Comparison of ENCODE assay signal across 18 cellular contexts in genomic region chr5:157059891-157060290, GRCh38. TPM values are rescaled to one million over a fixed set of nuclear protein-coding genes. Genes with fewer than 3 reads are reported as not detected.
DNase-seq lines count a peak whose midpoint lies in the region; ATAC-seq and TF ChIP-seq lines count a peak whose summit lies in the region.
"Had no signal": no experiment of that assay in that cellular context is flagged by ENCODE, and none has a peak within 500 bp of the region (broad histone marks: within the 10 kb centered on the region; RNA-seq: fewer than 3 reads in every experiment).

No MANE protein-coding gene starts in this region.

- no peak for TF ChIP-seq CTCF in AG09309 (IDR thresholded peaks at IDR 0.05; ENCODE audit: control insufficient read depth, insufficient read depth, low read depth, low read length, missing control alignments)
- TF ChIP-seq CTCF in PC-3 (conservative IDR thresholded peaks at IDR 0.05; ENCODE audit: low read depth, low read length) = no peak
- no peak for TF ChIP-seq CTCF in hepatocyte (IDR thresholded peaks at IDR 0.05; ENCODE audit: poor library complexity)
- TF ChIP-seq CTCF in nephron (IDR thresholded peaks at IDR 0.05; ENCODE audit: unreplicated experiment in 3 of 3) = no peak
- no peak for TF ChIP-seq CTCF in stomach (IDR thresholded peaks at IDR 0.05)
- TF ChIP-seq CTCF in natural killer cell (IDR thresholded peaks at IDR 0.05) = no peak

- H3K36me3 Mint-ChIP-seq in nephron (ENCODE audit: low read depth) (no peaks in the 10 kb centered on the region), natural killer cell (no peaks in the 10 kb centered on the region)

- POLR2A ChIA-PET in PC-3 (lab: Charles Lee; ENCODE audit: unreplicated experiment) = no interaction called here

- H4K20me1 ChIP-seq in PC-3 (ENCODE audit: low read length) = no peaks in the 10 kb centered on the region
- no peaks in the 10 kb centered on the region for H4K20me1 ChIP-seq in hepatocyte (ENCODE audit: insufficient read depth, poor library complexity, severe bottlenecking)

- no TSS peak for BruUV-seq in PC-3 (replicated peaks; lab: Mats Ljungman, UMichigan)

- intact Hi-C loops in PC-3 (cut with micrococcal nuclease) = no loop called here
- intact Hi-C loops in stomach (cut with DNase I; ENCODE audit: low total_unique reads) = no loop called here
- intact Hi-C loops in natural killer cell (cut with micrococcal nuclease) = no loop called here

- ATAC-seq in PC-3 (no peak), GM21381 (IDR thresholded peaks at IDR 0.05; ENCODE audit: unreplicated experiment) (no peak), natural killer cell (no peak)

- no peaks in the 10 kb centered on the region for H3K27me3 Mint-ChIP-seq in nephron (ENCODE audit: low read depth)
- no peaks in the 10 kb centered on the region for H3K27me3 Mint-ChIP-seq in natural killer cell (ENCODE audit: low read depth in 2 of 2)

- H3K27me3 ChIP-seq in PC-3 (ENCODE audit: low read length) (no peaks in the 10 kb centered on the region), hepatocyte (no peaks in the 10 kb centered on the region), stomach (no peaks in the 10 kb centered on the region)
- H3K27me3 ChIP-seq: MG63 had no signal

- DNase-seq in AG09309 (ENCODE audit: low read depth) (peak; percentile 7), PC-3 (peak; percentile 19), hepatocyte (ENCODE audit: low spot score) (no peak), stomach (no peak), natural killer cell (no peak), NCI-H2227 (lab: John Stamatoyannopoulos, UW; ENCODE audit: unreplicated experiment) (no peak)
- DNase-seq: CD8-positive, alpha-beta memory T cell; DMS153; EL; MG63; NCI-H1105; NCI-H187; NCI-H446 treated with DMSO at 0.1 percent for 48 hours; NCI-H774 had no signal

- H3K36me3 ChIP-seq in PC-3 (ENCODE audit: low read depth, low read length) (no peaks in the 10 kb centered on the region), hepatocyte (replicated peaks; ENCODE audit: insufficient read depth, low read depth) (no peaks in the 10 kb centered on the region), stomach (no peaks in the 10 kb centered on the region)
- H3K36me3 ChIP-seq: MG63 had no signal

- H3K4me3 ChIP-seq in AG09309 (ENCODE audit: control insufficient read depth, low read depth, low read length) (no peak overlapping the region), PC-3 (ENCODE audit: low read length) (no peak overlapping the region), hepatocyte (no peak overlapping the region), stomach (no peak overlapping the region)
- H3K4me3 ChIP-seq: MG63 had no signal

- H3K9me3 Mint-ChIP-seq in nephron (no peaks in the 10 kb centered on the region), natural killer cell (no peaks in the 10 kb centered on the region)
- H3K9me3 Mint-ChIP-seq: CD8-positive, alpha-beta memory T cell had no signal

- H3K79me2 ChIP-seq in PC-3 (ENCODE audit: low read length) = no peaks in the 10 kb centered on the region
- H3K79me2 ChIP-seq in hepatocyte = no peaks in the 10 kb centered on the region

- H3K4me1 Mint-ChIP-seq in nephron (peaks cover 6% of the 10 kb centered on the region), natural killer cell (peaks cover 8 to 15% of the 10 kb centered on the region in 2 donors)
- H3K4me1 Mint-ChIP-seq: CD8-positive, alpha-beta memory T cell had no signal

- TF ChIP-seq EP300 in stomach (IDR thresholded peaks at IDR 0.05) = no peak

- 79% methylated on average over 3 of the region's 3 CpGs for WGBS in hepatocyte (ENCODE audit: low lambda C conversion rate, missing lambda C conversion rate)
- 82 to 92% (median 86%) methylated on average over 3 of the region's 3 CpGs for WGBS in stomach, 5 donors

- TF ChIP-seq POLR2A in stomach (IDR thresholded peaks at IDR 0.05) = no peak

- no peak overlapping the region for H3K4me2 ChIP-seq in PC-3 (ENCODE audit: low read length)
- H3K4me2 ChIP-seq in hepatocyte = no peak overlapping the region
- H3K4me2 ChIP-seq: KMS-11 had no signal

- H3K4me1 ChIP-seq in PC-3 (ENCODE audit: insufficient read depth, low read length) = no peaks in the 10 kb centered on the region
- peaks cover 35% of the 10 kb centered on the region for H3K4me1 ChIP-seq in hepatocyte (ENCODE audit: insufficient read depth)
- peaks cover 0 to 9% (median 3%) of the 10 kb centered on the region in 4 donors for H3K4me1 ChIP-seq in stomach

- no peak overlapping the region for H3K27ac ChIP-seq in PC-3 (ENCODE audit: low read length)
- H3K27ac ChIP-seq in hepatocyte = peak overlapping the region; percentile 80
- no peak overlapping the region for H3K27ac ChIP-seq in stomach
- H3K27ac ChIP-seq: KMS-11 had no signal

- H3K9me3 ChIP-seq in PC-3 (ENCODE audit: low read length) (no peaks in the 10 kb centered on the region), hepatocyte (ENCODE audit: low read depth) (no peaks in the 10 kb centered on the region), stomach (no peaks in the 10 kb centered on the region)
- H3K9me3 ChIP-seq: MG63 had no signal

- H3K4me3 Mint-ChIP-seq in nephron = no peak overlapping the region
- no peak overlapping the region for H3K4me3 Mint-ChIP-seq in natural killer cell
- H3K4me3 Mint-ChIP-seq: CD8-positive, alpha-beta memory T cell had no signal

- CTCF ChIA-PET in PC-3 (lab: Charles Lee) = no interaction called here

- peak overlapping the region in 2 of 3 experiments; percentile 15 to 71 for H3K27ac Mint-ChIP-seq in nephron
- H3K27ac Mint-ChIP-seq in natural killer cell = no peak overlapping the region

- H2AFZ ChIP-seq in PC-3 (ENCODE audit: low read length) = no peak overlapping the region
- no peak overlapping the region for H2AFZ ChIP-seq in hepatocyte

- no peaks in the 10 kb centered on the region for H3F3A ChIP-seq in PC-3 (ENCODE audit: low read length, unreplicated experiment)

- no peaks in the 10 kb centered on the region for H3K9me2 ChIP-seq in PC-3 (replicated peaks; ENCODE audit: low read length)
- no peaks in the 10 kb centered on the region for H3K9me2 ChIP-seq in hepatocyte (replicated peaks; ENCODE audit: insufficient read depth)

- H3K9ac ChIP-seq in PC-3 (ENCODE audit: low read length) = no peak overlapping the region
- H3K9ac ChIP-seq: KMS-11 had no signal

RNA-seq across cellular contexts. Expression of gene HAVCR1, which starts 1.0 kb away (rescaled TPM):
- total RNA-seq in PC-3 (2014; rRNA removed) (not detected in 2 replicates), hepatocyte (9.4 and 9.5 TPM in 2 replicates), stomach (1 to 10 TPM in 2 of 5 donors, not detected in 3; 2.0 TPM), natural killer cell (10 to 100 TPM in 2 of 3 donors, 1 to 10 TPM in 1; 7.2 to 14.6 (median 10.9) TPM)
- polyA plus RNA-seq in hepatocyte (1.7 and 2.1 TPM in 2 replicates), stomach (not detected)
- polyA plus RNA-seq: BJ had no signal

RNA-seq across cellular contexts. Expression of gene HAVCR2, which starts 49.0 kb away (rescaled TPM):
- total RNA-seq in PC-3 (2014; rRNA removed) (0.04 TPM in 1 of 2 replicates, not detected in the other), hepatocyte (0.84 and 1.7 TPM in 2 replicates), stomach (1 to 10 TPM in 3 of 5 donors, not detected in 2; 3.5 to 9.9 (median 7.8) TPM), natural killer cell (10 to 100 TPM; 60.0 to 92.2 (median 74.3) TPM)
- polyA plus RNA-seq in hepatocyte (0.52 and 0.92 TPM in 2 replicates), stomach (1 to 10 TPM; 1.2 to 2.9 (median 2.1) TPM)
- polyA plus RNA-seq: BJ had no signal

Comparison
In these comparisons a context has a peak if more than half of its experiments do, and no peak if none do; other contexts are left out.
1. DNase-seq: peak in AG09309 (single experiment) and PC-3 (single experiment); none in hepatocyte (single experiment), stomach (single experiment), natural killer cell (single experiment) and NCI-H2227 (single experiment).
2. H3K27ac Mint-ChIP-seq: peak in nephron (2 of 3); none in natural killer cell (0 of 2).
3. RNA of gene HAVCR2, which starts 49.0 kb away (total RNA-seq): 60.0 to 92.2 TPM in natural killer cell; 3.5 to 9.9 TPM in stomach, 0.84 to 1.7 TPM in hepatocyte and 0.04 TPM in PC-3; every median in the first group is over 4 times any median in the second.